In the genomic region with DNA sequence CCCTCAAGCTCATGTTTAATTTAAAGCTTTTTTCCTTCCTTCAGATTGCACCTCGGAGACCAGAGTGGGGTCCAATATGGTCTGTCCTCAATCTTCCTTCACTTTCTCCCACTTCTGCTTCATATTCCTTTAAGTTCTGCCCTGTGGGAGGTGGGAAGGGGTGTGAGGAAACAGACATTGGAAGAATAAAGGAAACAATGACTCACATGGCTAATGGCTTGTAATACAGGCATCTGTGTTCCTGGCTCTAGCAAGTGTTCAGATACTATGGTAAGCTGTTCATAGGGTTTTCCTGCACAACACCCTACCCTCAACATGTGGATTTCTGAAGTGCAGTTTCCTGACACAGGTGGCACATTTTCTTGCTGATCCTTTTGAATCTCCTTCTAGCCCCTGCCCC, we compare ENCODE assay signal across 29 cellular contexts.
DNase-seq lines count a peak whose midpoint lies in the region; ATAC-seq and TF ChIP-seq lines count a peak whose summit lies in the region.
"Had no signal": no experiment of that assay in that cellular context is flagged by ENCODE, and none has a peak within 500 bp of the region (broad histone marks: within the 10 kb centered on the region; RNA-seq: fewer than 3 reads in every experiment).

No MANE protein-coding gene starts in this region.

- no peak for ATAC-seq in stimulated activated naive CD8-positive, alpha-beta T cell treated with anti-CD3 and anti-CD28 coated beads, Interleukin-15, amount 100 ng/mL, for 72 hours
- ATAC-seq: GM12878 had no signal

- H3K27me3 Mint-ChIP-seq in stimulated activated naive CD8-positive, alpha-beta T cell treated with anti-CD3 and anti-CD28 coated beads, Interleukin-15, amount 100 ng/mL, for 72 hours: no peaks in the 10 kb centered on the region
- H3K27me3 Mint-ChIP-seq: CD4-positive, alpha-beta T cell; IgD-negative memory B cell had no signal

- POLR2A ChIA-PET in A673 (lab: Charles Lee; ENCODE audit: low non-redundant PET): no interaction called here

- no peaks in the 10 kb centered on the region for H3K27me3 ChIP-seq in A673 (replicated peaks; ENCODE audit: insufficient read depth, low read depth, low read length, poor library complexity)
- H3K27me3 ChIP-seq: BLaER1 treated with 17β-estradiol and CSF1 and Interleukin-3, amounts not matched to agents 10 nM and 100 nM had no signal

- intact Hi-C loops in A673 (cut with micrococcal nuclease; ENCODE audit: unreplicated experiment): no loop called here

- peak; percentile 18 for DNase-seq in A673 (ENCODE audit: low spot score)
- DNase-seq in HT1080 (ENCODE audit: low read depth): peak; percentile 64
- peak; percentile 17 for DNase-seq in RPMI7951 (ENCODE audit: low read depth)
- peak; percentile 62 for DNase-seq in kidney tubule cell (ENCODE audit: low spot score)
- DNase-seq in stimulated activated CD4-positive, alpha-beta T cell treated with anti-CD3 and anti-CD28 coated beads, Interleukin-15, amount 100 ng/mL, for 24 hours: no peak
- no peak for DNase-seq in foreskin melanocyte
- DNase-seq in stimulated activated naive CD8-positive, alpha-beta T cell treated with anti-CD3 and anti-CD28 coated beads, Interleukin-15, amount 100 ng/mL, for 72 hours: no peak
- no peak for DNase-seq in activated CD4-positive, alpha-beta T cell treated with anti-CD3 and anti-CD28 coated beads, Interleukin-2, amount 50 U/mL, for 48 hours
- DNase-seq: 8988T; CD4-positive, alpha-beta T cell; COR-L47; DMS 273 treated with DMSO at 0.1 percent for 48 hours; DMS79; EL; GDM1; HCEC 1CT; NCI-H1092; NCI-H1417 treated with DMSO at 0.1 percent for 48 hours; NCI-H1694 treated with DMSO at 0.1 percent for 48 hours; NCI-H2171 treated with DMSO at 0.1 percent for 48 hours; NCI-H524 treated with DMSO at 0.1 percent for 48 hours; NCI-H82; NK-92 treated with Interleukin-12 subunit alpha and Interleukin-12 subunit beta, amount 100 ng/mL, for 24 hours; SHP77 had no signal

- CTCF ChIA-PET in A673 (lab: Charles Lee): no interaction called here

- no TSS peak for BruUV-seq in A673 (replicated peaks; lab: Mats Ljungman, UMichigan)

- no peaks in the 10 kb centered on the region for H3K9me3 ChIP-seq in A673 (ENCODE audit: low read depth, low read length, poor library complexity, severe bottlenecking)
- H3K9me3 ChIP-seq: BLaER1 treated with 17β-estradiol and CSF1 and Interleukin-3, amounts not matched to agents 10 nM and 100 nM had no signal

- no peak overlapping the region for H3K4me3 Mint-ChIP-seq in stimulated activated naive CD8-positive, alpha-beta T cell treated with anti-CD3 and anti-CD28 coated beads, Interleukin-15, amount 100 ng/mL, for 72 hours
- H3K4me3 Mint-ChIP-seq: CD4-positive, alpha-beta T cell; IgD-negative memory B cell had no signal

- H3K4me3 ChIP-seq in A673 (ENCODE audit: low read depth, low read length, poor library complexity, severe bottlenecking): no peak overlapping the region
- H3K4me3 ChIP-seq: BLaER1 treated with 17β-estradiol and CSF1 and Interleukin-3, amounts not matched to agents 10 nM and 100 nM; GM12878 had no signal

- no peaks in the 10 kb centered on the region for H3K9me3 Mint-ChIP-seq in stimulated activated naive CD8-positive, alpha-beta T cell treated with anti-CD3 and anti-CD28 coated beads, Interleukin-15, amount 100 ng/mL, for 72 hours
- H3K9me3 Mint-ChIP-seq: IgD-negative memory B cell had no signal

- H3K27ac ChIP-seq in A673 (ENCODE audit: low read depth, low read length, poor library complexity, severe bottlenecking): no peak overlapping the region
- H3K27ac ChIP-seq: BLaER1 treated with 17β-estradiol and CSF1 and Interleukin-3, amounts not matched to agents 10 nM and 100 nM; KMS-11; RWPE1 had no signal

- no peaks in the 10 kb centered on the region for H3K36me3 ChIP-seq in A673 (ENCODE audit: insufficient read depth, low read length, poor library complexity, severe bottlenecking)
- H3K36me3 ChIP-seq: BLaER1 treated with 17β-estradiol and CSF1 and Interleukin-3, amounts not matched to agents 10 nM and 100 nM had no signal

- no peaks in the 10 kb centered on the region for H3K4me1 ChIP-seq in A673 (ENCODE audit: insufficient read depth, low read length, poor library complexity, severe bottlenecking)
- H3K4me1 ChIP-seq: BLaER1 treated with 17β-estradiol and CSF1 and Interleukin-3, amounts not matched to agents 10 nM and 100 nM had no signal

- no peaks in the 10 kb centered on the region for H3K4me1 Mint-ChIP-seq in stimulated activated naive CD8-positive, alpha-beta T cell treated with anti-CD3 and anti-CD28 coated beads, Interleukin-15, amount 100 ng/mL, for 72 hours
- H3K4me1 Mint-ChIP-seq: IgD-negative memory B cell had no signal

- H3K27ac Mint-ChIP-seq in stimulated activated naive CD8-positive, alpha-beta T cell treated with anti-CD3 and anti-CD28 coated beads, Interleukin-15, amount 100 ng/mL, for 72 hours: no peak overlapping the region
- H3K27ac Mint-ChIP-seq: CD4-positive, alpha-beta T cell; IgD-negative memory B cell had no signal

- TF ChIP-seq CTCF in A673 (conservative IDR thresholded peaks at IDR 0.05; ENCODE audit: low read depth, low read length): no peak

Comparison
In these comparisons a context has a peak if more than half of its experiments do, and no peak if none do; other contexts are left out.
1. DNase-seq: peak in A673 (single experiment), HT1080 (single experiment), RPMI7951 (single experiment) and kidney tubule cell (single experiment); none in stimulated activated CD4-positive, alpha-beta T cell treated with anti-CD3 and anti-CD28 coated beads, Interleukin-15, amount 100 ng/mL, for 24 hours (single experiment), foreskin melanocyte (single experiment), stimulated activated naive CD8-positive, alpha-beta T cell treated with anti-CD3 and anti-CD28 coated beads, Interleukin-15, amount 100 ng/mL, for 72 hours (0 of 2) and activated CD4-positive, alpha-beta T cell treated with anti-CD3 and anti-CD28 coated beads, Interleukin-2, amount 50 U/mL, for 48 hours (0 of 2).